Comparison of ENCODE assay signal across 12 cellular contexts in genomic region chr5:14305045-14305444, GRCh38.
A peak's percentile ranks its signal among the peaks of the same experiment; 100 is the strongest.
DNase-seq lines count a peak whose midpoint lies in the region; ATAC-seq, FAIRE-seq and TF ChIP-seq lines count a peak whose summit lies in the region.
"Had no signal": no experiment of that assay in that cellular context is flagged by ENCODE, and none has a peak within 500 bp of the region (broad histone marks: within the 10 kb centered on the region; RNA-seq: fewer than 3 reads in every experiment).

No MANE protein-coding gene starts in this region.

- intact Hi-C loops in MCF 10A (cut with micrococcal nuclease) (no loop called here), breast epithelium (cut with DNase I; ENCODE audit: low total_unique reads) (no loop called here), left ventricle myocardium superior (cut with micrococcal nuclease) (no loop called here)

- CTCF ChIA-PET in MCF 10A (lab: Yijun Ruan, JAX) (no interaction called here), WTC11 (lab: Charles Lee) (no interaction called here)

- H3K9me3 Mint-ChIP-seq in MCF 10A (ENCODE audit: unreplicated experiment) (peaks cover 9% of the 10 kb centered on the region), WTC11 (no peaks in the 10 kb centered on the region)

- DNase-seq in MCF 10A (ENCODE audit: unreplicated experiment): peak; percentile 81
- no peak for DNase-seq in breast epithelium (ENCODE audit: low spot score in 2 of 2)
- DNase-seq in WTC11 (ENCODE audit: low spot score): no peak
- DNase-seq in left ventricle myocardium superior: peak; percentile 59
- peak; percentile 25 for DNase-seq in urothelium cell line (ENCODE audit: low spot score)
- DNase-seq in activated CD8-positive, alpha-beta memory T cell treated with anti-CD3 and anti-CD28 coated beads for 24 hours: no peak
- no peak for DNase-seq in NCI-H510A (lab: John Stamatoyannopoulos, UW)
- no peak for DNase-seq in GOT3 (lab: John Stamatoyannopoulos, UW)
- DNase-seq: activated CD8-positive, alpha-beta memory T cell treated with anti-CD3 and anti-CD28 coated beads, Interleukin-2, amount 50 U/mL, for 48 hours; effector CD8-positive, alpha-beta T cell; naive thymus-derived CD8-positive, alpha-beta T cell had no signal

- H3K27ac ChIP-seq in breast epithelium: no peak overlapping the region

- H3K36me3 Mint-ChIP-seq in MCF 10A (ENCODE audit: insufficient read depth, unreplicated experiment) (peaks cover 63% of the 10 kb centered on the region), WTC11 (peaks cover 19% of the 10 kb centered on the region; the same call in 1 of the 2 replicates)
- H3K36me3 Mint-ChIP-seq: naive thymus-derived CD8-positive, alpha-beta T cell had no signal

- ATAC-seq in WTC11 (no peak), left ventricle myocardium superior (peak; percentile 94)
- ATAC-seq: naive thymus-derived CD8-positive, alpha-beta T cell had no signal

- FAIRE-seq in urothelium cell line (lab: Jason Lieb, UNC): peak; percentile 40
- FAIRE-seq: A204.1 had no signal

- H3K27me3 Mint-ChIP-seq in MCF 10A (ENCODE audit: insufficient read depth, unreplicated experiment): no peaks in the 10 kb centered on the region
- H3K27me3 Mint-ChIP-seq in WTC11 (ENCODE audit: low read depth): no peaks in the 10 kb centered on the region

- TF ChIP-seq CTCF in MCF 10A (IDR thresholded peaks at IDR 0.05; ENCODE audit: unreplicated experiment) (no peak), breast epithelium (IDR thresholded peaks at IDR 0.05) (no peak), WTC11 (IDR thresholded peaks at IDR 0.05) (no peak)

- no peaks in the 10 kb centered on the region for H3K27me3 ChIP-seq in breast epithelium

- BruUV-seq in MCF 10A (replicated peaks; lab: Mats Ljungman, UMichigan): no TSS peak

- no peaks in the 10 kb centered on the region for H3K36me3 ChIP-seq in breast epithelium

- H3K4me1 Mint-ChIP-seq in MCF 10A (ENCODE audit: insufficient read depth, unreplicated experiment): peaks cover 4% of the 10 kb centered on the region
- no peaks in the 10 kb centered on the region for H3K4me1 Mint-ChIP-seq in WTC11

- no peak overlapping the region for H3K4me3 Mint-ChIP-seq in MCF 10A (ENCODE audit: unreplicated experiment)
- no peak overlapping the region for H3K4me3 Mint-ChIP-seq in WTC11
- H3K4me3 Mint-ChIP-seq: naive thymus-derived CD8-positive, alpha-beta T cell had no signal

- no peak for TF ChIP-seq POLR2A in breast epithelium (IDR thresholded peaks at IDR 0.05)

- no peaks in the 10 kb centered on the region for H3K4me1 ChIP-seq in breast epithelium

- POLR2A ChIA-PET in MCF 10A (lab: Yijun Ruan, JAX) (interaction anchor here (1.3 kb wide), 2 partner anchors 8 to 19 kb away, joined by 3 read pairs; no protein-coding TSS in a partner anchor), WTC11 (lab: Charles Lee) (no interaction called here)

- no peaks in the 10 kb centered on the region for H3K9me3 ChIP-seq in breast epithelium

- no peak overlapping the region for H3K27ac Mint-ChIP-seq in MCF 10A (ENCODE audit: low read depth, unreplicated experiment)
- H3K27ac Mint-ChIP-seq in WTC11: no peak overlapping the region
- H3K27ac Mint-ChIP-seq: naive thymus-derived CD8-positive, alpha-beta T cell had no signal

- no peak overlapping the region for H3K4me3 ChIP-seq in breast epithelium

TF ChIP-seq in WTC11, 78 proteins besides CTCF, POLR2A, EP300 and RAD21:
- no peak for TF ChIP-seq ZNF317 (CRISPR knock-in tag; IDR thresholded peaks at IDR 0.05; ENCODE audit: borderline replicate concordance, low read depth)
- no peak for TF ChIP-seq TP53 (CRISPR knock-in tag; IDR thresholded peaks at IDR 0.05)
- TF ChIP-seq ATF3 (CRISPR knock-in tag; conservative IDR thresholded peaks at IDR 0.05): 0 out of 2 replicates have a peak, but pooled peaks have one; percentile 44

Comparison
In these comparisons a context has a peak if more than half of its experiments do, and no peak if none do; other contexts are left out.
1. DNase-seq: peak in MCF 10A (single experiment), left ventricle myocardium superior (single experiment) and urothelium cell line (single experiment); none in breast epithelium (0 of 2), WTC11 (single experiment), activated CD8-positive, alpha-beta memory T cell treated with anti-CD3 and anti-CD28 coated beads for 24 hours (single experiment), NCI-H510A (single experiment) and GOT3 (single experiment).